Comparison of ENCODE assay signal across 8 cellular contexts in the genomic region with DNA sequence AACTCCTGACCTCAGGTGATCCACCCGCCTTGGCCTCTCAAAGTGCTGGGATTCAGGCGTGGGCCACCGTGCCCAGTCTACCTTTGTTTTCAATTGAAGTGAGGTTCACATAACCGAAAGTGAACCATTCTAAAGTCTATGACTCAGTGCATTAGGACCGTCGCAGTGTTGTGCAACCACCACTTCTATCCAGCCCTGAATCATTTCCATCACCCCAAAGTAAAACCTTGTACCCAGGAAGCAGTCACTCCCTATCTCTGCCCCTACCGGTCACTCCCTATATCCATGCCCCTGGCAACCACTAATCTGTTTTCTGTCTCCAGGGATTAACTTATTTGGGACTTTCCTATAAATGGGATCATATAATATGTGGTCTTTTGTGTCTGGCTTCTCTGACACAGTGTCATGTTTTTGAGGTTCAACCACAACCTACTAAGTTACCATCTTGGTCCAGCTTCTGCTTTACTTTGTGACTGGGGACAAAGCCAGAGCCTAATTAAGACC. TPM values are rescaled to one million over a fixed set of nuclear protein-coding genes. Genes with fewer than 3 reads are reported as not detected.
DNase-seq lines count a peak whose midpoint lies in the region; ATAC-seq and TF ChIP-seq lines count a peak whose summit lies in the region.

No MANE protein-coding gene starts in this region.

- H3K4me3 ChIP-seq in HAP-1 (no peak overlapping the region), fibroblast of lung (replicated peaks in 1 of 4; ENCODE audit: control extremely low read depth in 1 of 4, insufficient read depth in 1 of 4, low read depth in 3 of 4, low read length in 4 of 4) (no peak overlapping the region), skin epidermis (no peak overlapping the region)

- no peaks in the 10 kb centered on the region for H4K20me1 ChIP-seq in fibroblast of lung (ENCODE audit: control insufficient read depth, extremely low read depth, insufficient read depth, low read length)

- no peak overlapping the region for H3K9ac ChIP-seq in fibroblast of lung (ENCODE audit: insufficient read depth, low read length)

- TF ChIP-seq CTCF in RWPE1 (conservative IDR thresholded peaks at IDR 0.05; ENCODE audit: low read depth) = peak; percentile 67
- TF ChIP-seq CTCF in fibroblast of lung (conservative IDR thresholded peaks at IDR 0.05 in 1 of 2, IDR thresholded peaks at IDR 0.05 in 1 of 2; ENCODE audit: low read depth in 1 of 2, low read length in 2 of 2) = peak; percentile 46 to 60
- no peak for TF ChIP-seq CTCF in GM13977 (IDR thresholded peaks at IDR 0.05; ENCODE audit: extremely low read depth, insufficient read depth, missing control alignments)

- peak overlapping the region; percentile 40 for H2AFZ ChIP-seq in fibroblast of lung (ENCODE audit: low read length)

- H3K4me2 ChIP-seq in fibroblast of lung (ENCODE audit: extremely low read depth, insufficient read depth, low read length) = peak overlapping the region; percentile 15

- in situ Hi-C loops in HAP-1 (cut with MboI; ENCODE audit: low sequenced_read_pairs) (no loop called here), GM13977 (cut with MboI; ENCODE audit: low pct_unique_long_range_greater_than_20kb, low sequenced_read_pairs, unreplicated experiment) (no loop called here)

- H3K9me3 ChIP-seq in HAP-1 = no peaks in the 10 kb centered on the region
- H3K9me3 ChIP-seq in fibroblast of lung (ENCODE audit: control insufficient read depth, insufficient read depth, low read depth, low read length) = no peaks in the 10 kb centered on the region

- ATAC-seq in HG02852 (IDR thresholded peaks at IDR 0.05; ENCODE audit: unreplicated experiment) = no peak

- DNase-seq in HAP-1 (ENCODE audit: low spot score in 2 of 2) (peak; percentile 63 to 70), RWPE1 (ENCODE audit: low spot score) (peak; percentile 98), fibroblast of lung (ENCODE audit: low read depth in 2 of 2) (peak; percentile 91 to 94), foreskin melanocyte (no peak), occipital lobe (lab: John Stamatoyannopoulos, UW) (no peak), GM13977 (ENCODE audit: low spot score) (no peak)

- H3K4me1 ChIP-seq in HAP-1 = peaks cover 23% of the 10 kb centered on the region
- peaks cover 37% of the 10 kb centered on the region for H3K4me1 ChIP-seq in fibroblast of lung (ENCODE audit: control insufficient read depth, extremely low read depth, insufficient read depth, low read length)

- CTCF ChIA-PET in RWPE1 (lab: Yijun Ruan, JAX) = interaction anchor here (0.5 to 3.8 kb wide), 3 partner anchors 29 to 601 kb away, joined by 3 to 18 read pairs (median 3); a partner anchor contains a TSS

- POLR2A ChIA-PET in RWPE1 (lab: Yijun Ruan, JAX; ENCODE audit: low non-redundant PET) = no interaction called here

- H3K27me3 ChIP-seq in HAP-1 (ENCODE audit: low read depth) (no peaks in the 10 kb centered on the region), fibroblast of lung (ENCODE audit: control insufficient read depth, insufficient read depth, low read length) (no peaks in the 10 kb centered on the region)

- no peaks in the 10 kb centered on the region for H3K36me3 ChIP-seq in HAP-1 (replicated peaks)
- H3K36me3 ChIP-seq in fibroblast of lung (ENCODE audit: control insufficient read depth, insufficient read depth, low read length) = no peaks in the 10 kb centered on the region

- H3K27ac ChIP-seq in RWPE1 = peak overlapping the region; percentile 97
- peak overlapping the region; percentile 85 for H3K27ac ChIP-seq in fibroblast of lung (ENCODE audit: insufficient read depth, low read length)
- H3K27ac ChIP-seq in skin epidermis = peak overlapping the region in 17 of 21 experiments; percentile 7 to 81 (median 50)

- no peaks in the 10 kb centered on the region for H3K79me2 ChIP-seq in fibroblast of lung (ENCODE audit: control insufficient read depth, insufficient read depth, low read length)

RNA-seq across cellular contexts. Expression of a gene that starts 28.3 kb away (rescaled TPM):
- total RNA-seq in fibroblast of lung = 31.3 and 34.2 TPM in 2 replicates
- 16.9 and 20.9 TPM in 2 replicates for polyA plus RNA-seq in fibroblast of lung
- 24.2 and 28.9 TPM in 2 replicates for polyA plus RNA-seq in fibroblast of lung (2012)
- polyA minus RNA-seq in fibroblast of lung (ENCODE audit: low replicate concordance) = 33.7 and 42.3 TPM in 2 replicates
- total RNA-seq in occipital lobe = 84.2 TPM

Comparison
In these comparisons a context has a peak if more than half of its experiments do, and no peak if none do; other contexts are left out.
1. DNase-seq: peak in HAP-1 (2 of 2), RWPE1 (single experiment) and fibroblast of lung (2 of 2); none in foreskin melanocyte (single experiment), occipital lobe (single experiment) and GM13977 (single experiment).
2. Peak in every context shown above with its lines, with median percentiles within 50 percentile points of each other: H3K27ac ChIP-seq.